Comparison of ENCODE assay signal across 8 cellular contexts in the genomic region with DNA sequence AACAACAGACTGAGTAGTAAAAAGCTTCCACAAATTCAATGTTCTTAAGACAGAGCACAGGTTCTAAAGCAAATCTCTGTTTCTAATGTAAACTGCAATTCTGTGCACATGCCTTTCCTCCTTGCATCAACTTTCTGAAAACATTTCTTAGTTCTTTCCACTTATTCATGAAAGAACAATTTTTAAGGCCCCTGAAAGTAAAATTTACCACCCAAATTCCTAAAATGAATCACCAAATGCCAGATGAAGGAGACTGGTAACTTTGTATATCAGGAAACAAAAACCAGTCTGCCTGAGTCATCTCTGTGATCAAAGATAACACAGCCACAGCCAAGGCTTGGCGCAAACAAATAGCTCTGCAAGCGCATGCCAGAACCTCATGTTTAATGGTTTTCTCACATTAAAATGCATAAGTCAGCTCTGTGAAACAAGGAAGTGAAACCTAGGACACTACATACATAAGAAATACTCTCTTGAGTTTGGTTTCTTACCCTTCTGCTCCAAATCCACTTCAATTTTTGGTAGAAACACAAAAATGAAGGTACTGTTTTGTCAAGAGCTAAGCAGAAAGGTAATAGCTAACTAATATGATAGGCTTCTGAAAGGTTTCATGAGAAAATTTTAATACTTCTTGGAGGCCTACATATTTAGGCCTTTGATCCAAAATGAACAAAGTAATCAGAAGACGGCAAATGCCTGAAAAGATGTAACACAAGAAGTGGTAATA.
DNase-seq lines count a peak whose midpoint lies in the region; ATAC-seq and TF ChIP-seq lines count a peak whose summit lies in the region.

No MANE protein-coding gene starts in this region.

- ATAC-seq in HG02623 (IDR thresholded peaks at IDR 0.05; ENCODE audit: unreplicated experiment): peak; percentile 90

- no peaks in the 10 kb centered on the region for H3K36me3 ChIP-seq in effector memory CD4-positive, alpha-beta T cell (ENCODE audit: control insufficient read depth, insufficient read depth, low read length)
- no peaks in the 10 kb centered on the region for H3K36me3 ChIP-seq in muscle layer of colon (ENCODE audit: insufficient read depth, low read length)

- H3K27me3 ChIP-seq in effector memory CD4-positive, alpha-beta T cell (replicated peaks; ENCODE audit: control insufficient read depth, insufficient read depth, low read length, poor library complexity, severe bottlenecking): no peaks in the 10 kb centered on the region
- H3K27me3 ChIP-seq in muscle layer of colon (ENCODE audit: control insufficient read depth in 1 of 2, insufficient read depth in 2 of 2, low read length in 2 of 2): no peaks in the 10 kb centered on the region

- peaks cover 13% of the 10 kb centered on the region for H3K4me1 ChIP-seq in effector memory CD4-positive, alpha-beta T cell (ENCODE audit: control insufficient read depth, insufficient read depth, low read length, poor library complexity, severe bottlenecking)
- peaks cover 36% of the 10 kb centered on the region for H3K4me1 ChIP-seq in muscle layer of colon (ENCODE audit: insufficient read depth, low read length)

- H3K9me3 ChIP-seq in effector memory CD4-positive, alpha-beta T cell (ENCODE audit: control insufficient read depth, low read length): no peaks in the 10 kb centered on the region
- H3K9me3 ChIP-seq in muscle layer of colon (ENCODE audit: low read length): no peaks in the 10 kb centered on the region

- TF ChIP-seq CTCF in GM10266 (IDR thresholded peaks at IDR 0.05; ENCODE audit: control insufficient read depth, insufficient read depth, low read depth, missing control alignments): no peak

- no peak overlapping the region for H3K9ac ChIP-seq in muscle layer of colon (ENCODE audit: low read length)

- peak overlapping the region; percentile 29 for H3K27ac ChIP-seq in effector memory CD4-positive, alpha-beta T cell (ENCODE audit: insufficient read depth, low read length, poor library complexity, severe bottlenecking)
- H3K27ac ChIP-seq in muscle layer of colon (ENCODE audit: low read depth, low read length): peak overlapping the region; percentile 70

- DNase-seq in GM10266 (ENCODE audit: extremely low spot score) (peak; percentile 73), MV-4-11 (lab: John Stamatoyannopoulos, UW) (peak; percentile 98), NCI-H345 (lab: John Stamatoyannopoulos, UW) (no peak)
- peak; percentile 16 to 70 for DNase-seq in activated CD4-positive, alpha-beta T cell treated with anti-CD3 and anti-CD28 coated beads, Interleukin-2, amount 50 U/mL, for 24 hours (ENCODE audit: low read depth in 1 of 2, low spot score in 1 of 2)
- peak; percentile 17 to 48 (median 21) for DNase-seq in effector memory CD4-positive, alpha-beta T cell
- DNase-seq in stimulated activated CD8-positive, alpha-beta memory T cell treated with anti-CD3 and anti-CD28 coated beads, Interleukin-7, amount 100 ng/mL, for 48 hours (ENCODE audit: extremely low read depth in 1 of 2, low read depth in 1 of 2): peak; percentile 28 to 67

- no peak overlapping the region for H3K4me3 ChIP-seq in effector memory CD4-positive, alpha-beta T cell (ENCODE audit: insufficient read depth, low read depth, low read length, poor library complexity, severe bottlenecking)
- H3K4me3 ChIP-seq in muscle layer of colon (ENCODE audit: low read depth in 1 of 2, low read length in 2 of 2): no peak overlapping the region
